Comparison of ENCODE assay signal across 1 cellular context in genomic region chr14:24241829-24242443, GRCh38.
TF ChIP-seq lines count a peak whose summit lies in the region.

No MANE protein-coding gene starts in this region.

TF ChIP-seq in HepG2, 621 proteins besides CTCF, POLR2A, EP300 and RAD21 (continued from another document and continues in another):
- TF ChIP-seq ZNF329 (CRISPR knock-in tag; IDR thresholded peaks at IDR 0.05; ENCODE audit: low read depth), result no peak
- TF ChIP-seq PLSCR1 (CRISPR knock-in tag; IDR thresholded peaks at IDR 0.05; ENCODE audit: borderline replicate concordance), result no peak
- no peak for TF ChIP-seq CCDC6 (CRISPR knock-in tag; IDR thresholded peaks at IDR 0.05)
- TF ChIP-seq ZBTB7B (CRISPR knock-in tag; IDR thresholded peaks at IDR 0.05), result no peak; the same call in 1 of the 2 replicates
- no peak for TF ChIP-seq HHEX (CRISPR knock-in tag; IDR thresholded peaks at IDR 0.05)
- no peak for TF ChIP-seq MEF2D (CRISPR knock-in tag; IDR thresholded peaks at IDR 0.05)
- peak in 1 of 2 experiments; percentile 63; a peak in 1 of 4 replicates for TF ChIP-seq HMGXB4 (CRISPR knock-in tag; IDR thresholded peaks at IDR 0.05; ENCODE audit: borderline replicate concordance in 1 of 2, low read depth in 1 of 2)
- no peak for TF ChIP-seq KAT8 (CRISPR knock-in tag; IDR thresholded peaks at IDR 0.05)
- TF ChIP-seq ATAD3A (CRISPR knock-in tag; IDR thresholded peaks at IDR 0.05), result no peak
- no peak for TF ChIP-seq ZNF546 (CRISPR knock-in tag; conservative IDR thresholded peaks at IDR 0.05)
- TF ChIP-seq ZNF333 (CRISPR knock-in tag; IDR thresholded peaks at IDR 0.05; ENCODE audit: borderline replicate concordance), result peak; percentile 76; the same call in 1 of the 2 replicates
- TF ChIP-seq LRRFIP1 (CRISPR knock-in tag; conservative IDR thresholded peaks at IDR 0.05), result no peak
- no peak for TF ChIP-seq ZBTB25 (CRISPR knock-in tag; IDR thresholded peaks at IDR 0.05)
- TF ChIP-seq SMYD3 (CRISPR knock-in tag; IDR thresholded peaks at IDR 0.05), result no peak
- TF ChIP-seq ZNF543 (CRISPR knock-in tag; IDR thresholded peaks at IDR 0.05), result no peak
- TF ChIP-seq ZNF460 (CRISPR knock-in tag; IDR thresholded peaks at IDR 0.05; ENCODE audit: borderline replicate concordance), result no peak
- no peak for TF ChIP-seq ARID3A (IDR thresholded peaks at IDR 0.05; ENCODE audit: low read depth, low read length)
- TF ChIP-seq JUN (CRISPR knock-in tag; IDR thresholded peaks at IDR 0.05), result no peak
- TF ChIP-seq ZNF317 (CRISPR knock-in tag; IDR thresholded peaks at IDR 0.05), result no peak; the same call in 1 of the 2 replicates
- no peak; the same call in 1 of the 2 replicates for TF ChIP-seq ZNF20 (CRISPR knock-in tag; IDR thresholded peaks at IDR 0.05)
- 0 out of 2 replicates have a peak, but pooled peaks have one; percentile 19 for TF ChIP-seq ZBTB37 (CRISPR knock-in tag; IDR thresholded peaks at IDR 0.05)
- no peak; the same call in 1 of the 2 replicates for TF ChIP-seq BCL3 (CRISPR knock-in tag; IDR thresholded peaks at IDR 0.05)
- TF ChIP-seq KIAA2018 (CRISPR knock-in tag; IDR thresholded peaks at IDR 0.05; ENCODE audit: borderline replicate concordance), result peak; percentile 38; the same call in 1 of the 2 replicates
- no peak for TF ChIP-seq ZNF124 (CRISPR knock-in tag; IDR thresholded peaks at IDR 0.05)
- TF ChIP-seq ZNF740 (CRISPR knock-in tag; IDR thresholded peaks at IDR 0.05), result no peak
- no peak; the same call in 1 of the 2 replicates for TF ChIP-seq UBTF (CRISPR knock-in tag; IDR thresholded peaks at IDR 0.05)
- TF ChIP-seq ZNF280D (CRISPR knock-in tag; IDR thresholded peaks at IDR 0.05), result no peak
